Comparison of ENCODE assay signal across 8 cellular contexts in genomic region chr2:232611559-232612218, GRCh38. TPM values are rescaled to one million over a fixed set of nuclear protein-coding genes. Genes with fewer than 3 reads are reported as not detected.
A peak's percentile ranks its signal among the peaks of the same experiment; 100 is the strongest.
DNase-seq lines count a peak whose midpoint lies in the region; ATAC-seq, FAIRE-seq and TF ChIP-seq lines count a peak whose summit lies in the region.

No MANE protein-coding gene starts in this region.

- no peak overlapping the region for H3K14ac ChIP-seq in H1 (ENCODE audit: insufficient read length)

- H3K4me3 ChIP-seq in H1 (ENCODE audit: extremely low read depth in 1 of 4, insufficient read depth in 2 of 4, low read depth in 3 of 4, low read length in 4 of 4) = no peak overlapping the region

- no peak overlapping the region for H3K4ac ChIP-seq in H1 (replicated peaks; ENCODE audit: insufficient read length, low read depth, low read length)

- no peak for TF ChIP-seq EP300 in H1 (IDR thresholded peaks at IDR 0.05; ENCODE audit: borderline replicate concordance in 1 of 2, low read depth in 2 of 2, low read length in 2 of 2)

- H3K36me3 ChIP-seq in H1 (ENCODE audit: control insufficient read depth in 2 of 4, insufficient read depth in 4 of 4, low read length in 3 of 4) = no peaks in the 10 kb centered on the region

- no peaks in the 10 kb centered on the region for H3K4me1 ChIP-seq in H1 (replicated peaks in 1 of 4; ENCODE audit: control insufficient read depth in 3 of 4, insufficient read depth in 4 of 4, low read length in 3 of 4)

- TF ChIP-seq POLR2A in H1 (IDR thresholded peaks at IDR 0.05; ENCODE audit: control extremely low read depth in 1 of 2, low read depth in 2 of 2, low read length in 2 of 2) (no peak), GM18505 (IDR thresholded peaks at IDR 0.05; ENCODE audit: borderline replicate concordance, extremely low read depth, insufficient read depth, insufficient read length) (no peak)

- no peak overlapping the region for H3K27ac Mint-ChIP-seq in naive B cell
- H3K27ac Mint-ChIP-seq in stimulated activated effector memory CD8-positive, alpha-beta T cell treated with anti-CD3 and anti-CD28 coated beads, Interleukin-12 subunit alpha, Interleukin-12 subunit beta, amount 100 ng/mL, for 72 hours = no peak overlapping the region

- H3K4me1 Mint-ChIP-seq in naive B cell = no peaks in the 10 kb centered on the region
- H3K4me1 Mint-ChIP-seq in stimulated activated effector memory CD8-positive, alpha-beta T cell treated with anti-CD3 and anti-CD28 coated beads, Interleukin-12 subunit alpha, Interleukin-12 subunit beta, amount 100 ng/mL, for 72 hours = no peaks in the 10 kb centered on the region

- CTCF ChIA-PET in H1 (lab: Charles Lee; ENCODE audit: partially characterized antibody) = interaction anchor here (0.6 to 4.2 kb wide), 22 partner anchors 8 to 107 kb away, joined by 3 to 58 read pairs (median 5); partner anchors contain the start of gene EFHD1

- H3K79me2 ChIP-seq in H1 (ENCODE audit: control insufficient read depth in 1 of 2, insufficient read depth in 2 of 2, low read length in 2 of 2) = no peaks in the 10 kb centered on the region

- H3K27me3 Mint-ChIP-seq in naive B cell = peaks cover 0 to 7% (median 5%) of the 10 kb centered on the region in 3 donors

- ATAC-seq in naive B cell (ENCODE audit: low read depth in 2 of 2) = peak; percentile 49 to 51
- peak; percentile 72 for ATAC-seq in stimulated activated effector memory CD8-positive, alpha-beta T cell treated with anti-CD3 and anti-CD28 coated beads, Interleukin-12 subunit alpha, Interleukin-12 subunit beta, amount 100 ng/mL, for 72 hours
- ATAC-seq in GM18505 (IDR thresholded peaks at IDR 0.05; ENCODE audit: unreplicated experiment) = no peak

- FAIRE-seq in H1 (lab: Jason Lieb, UNC) = no peak

- no peaks in the 10 kb centered on the region for H3K9me3 Mint-ChIP-seq in naive B cell
- no peaks in the 10 kb centered on the region for H3K9me3 Mint-ChIP-seq in stimulated activated effector memory CD8-positive, alpha-beta T cell treated with anti-CD3 and anti-CD28 coated beads, Interleukin-12 subunit alpha, Interleukin-12 subunit beta, amount 100 ng/mL, for 72 hours

- WGBS in H1 (ENCODE audit: extremely low coverage in 1 of 2, insufficient coverage in 1 of 2, insufficient read length in 1 of 2, insufficient replicate concordance in 2 of 2, low coverage in 1 of 2, low lambda C conversion rate in 2 of 2, missing lambda C conversion rate in 1 of 2), 2 experiments = 78% methylated on average over 9 of the region's 9 CpGs; no CpG with 5 or more reads in 1 of the 2 experiments

- peaks cover 5% of the 10 kb centered on the region; the same call in 1 of the 2 replicates for H3K23me2 ChIP-seq in H1 (ENCODE audit: low read depth, low read length)

- H3K27me3 ChIP-seq in H1 (replicated peaks in 1 of 4; ENCODE audit: control insufficient read depth in 3 of 4, extremely low read depth in 1 of 4, insufficient read depth in 3 of 4, low read length in 3 of 4) = no peaks in the 10 kb centered on the region

- peaks cover 0 to 1% of the 10 kb centered on the region in 2 experiments for H4K20me1 ChIP-seq in H1 (replicated peaks in 1 of 2; ENCODE audit: control insufficient read depth in 1 of 2, insufficient read depth in 2 of 2, low read length in 2 of 2)

- H3K9me3 ChIP-seq in H1 (ENCODE audit: insufficient read depth in 2 of 2, low read depth in 1 of 2, low read length in 1 of 2) = no peaks in the 10 kb centered on the region

- no peak overlapping the region for H2BK20ac ChIP-seq in H1 (ENCODE audit: low read length)

- no peak overlapping the region for H3K18ac ChIP-seq in H1 (ENCODE audit: extremely low read depth, low read length)

- H3K4me2 ChIP-seq in H1 (ENCODE audit: insufficient read depth in 1 of 2, low read depth in 2 of 2, low read length in 2 of 2) = no peak overlapping the region

- peak; percentile 56 for DNase-seq in NCI-H146 (lab: John Stamatoyannopoulos, UW)
- DNase-seq in NCI-H146 treated with DMSO at 0.1 percent for 48 hours (lab: John Stamatoyannopoulos, UW; ENCODE audit: unreplicated experiment) = no peak
- DNase-seq in NCI-H1105 treated with DMSO at 0.1 percent for 48 hours (lab: John Stamatoyannopoulos, UW) = peak; percentile 13
- peak; percentile 31 to 44 for DNase-seq in activated CD8-positive, alpha-beta memory T cell treated with anti-CD3 and anti-CD28 coated beads for 4 hours (ENCODE audit: low read depth in 2 of 2)
- peak in 1 of 2 experiments; percentile 96 for DNase-seq in H1 (ENCODE audit: low read depth in 1 of 2, low spot score in 2 of 2)
- DNase-seq in naive B cell = peak; percentile 27
- DNase-seq in stimulated activated effector memory CD8-positive, alpha-beta T cell treated with anti-CD3 and anti-CD28 coated beads, Interleukin-12 subunit alpha, Interleukin-12 subunit beta, amount 100 ng/mL, for 72 hours (ENCODE audit: low spot score in 2 of 2) = peak; percentile 76 to 90

- no peak overlapping the region for H3K56ac ChIP-seq in H1 (replicated peaks; ENCODE audit: insufficient read length, low read depth, low read length)

- no peak overlapping the region for H2BK5ac ChIP-seq in H1 (ENCODE audit: low read depth, low read length)

- no peak overlapping the region for H3K27ac ChIP-seq in H1 (ENCODE audit: low read depth, low read length)

- no peaks in the 10 kb centered on the region for H3K36me3 Mint-ChIP-seq in naive B cell
- H3K36me3 Mint-ChIP-seq in stimulated activated effector memory CD8-positive, alpha-beta T cell treated with anti-CD3 and anti-CD28 coated beads, Interleukin-12 subunit alpha, Interleukin-12 subunit beta, amount 100 ng/mL, for 72 hours = no peaks in the 10 kb centered on the region

- peak; percentile 76 to 92 (median 84) for TF ChIP-seq CTCF in H1 (IDR thresholded peaks at IDR 0.05; ENCODE audit: control extremely low read depth in 1 of 3, insufficient read depth in 1 of 3, low read depth in 1 of 3, low read length in 3 of 3)

- H2AK5ac ChIP-seq in H1 (ENCODE audit: low read depth, low read length) = no peak overlapping the region

- TF ChIP-seq RAD21 in H1 (IDR thresholded peaks at IDR 0.05 in 1 of 2, conservative IDR thresholded peaks at IDR 0.05 in 1 of 2; ENCODE audit: low read depth in 2 of 2, low read length in 2 of 2) = peak; percentile 58 to 72

- no peak overlapping the region for H4K91ac ChIP-seq in H1 (replicated peaks; ENCODE audit: insufficient read length, low read length)

- H2BK120ac ChIP-seq in H1 (replicated peaks; ENCODE audit: low read depth, low read length) = no peak overlapping the region

- POLR2A ChIA-PET in H1 (lab: Charles Lee; ENCODE audit: partially characterized antibody) = interaction anchor here (1.0 kb wide), 1 partner anchor 21 kb away, joined by 4 read pairs; no protein-coding TSS in a partner anchor

- H3K4me3 Mint-ChIP-seq in naive B cell = no peak overlapping the region
- no peak overlapping the region for H3K4me3 Mint-ChIP-seq in stimulated activated effector memory CD8-positive, alpha-beta T cell treated with anti-CD3 and anti-CD28 coated beads, Interleukin-12 subunit alpha, Interleukin-12 subunit beta, amount 100 ng/mL, for 72 hours

- no peak overlapping the region for H2AFZ ChIP-seq in H1 (ENCODE audit: low read length)

- H4K5ac ChIP-seq in H1 (ENCODE audit: insufficient read length, low read depth, low read length) = no peak overlapping the region

- no peak overlapping the region for H3K9ac ChIP-seq in H1 (replicated peaks in 1 of 4; ENCODE audit: extremely low read depth in 1 of 4, low read depth in 3 of 4, low read length in 3 of 4)

- H3K79me1 ChIP-seq in H1 (ENCODE audit: low read depth, low read length) = no peaks in the 10 kb centered on the region

- H2BK12ac ChIP-seq in H1 (ENCODE audit: low read depth, low read length) = no peak overlapping the region

- H2BK15ac ChIP-seq in H1 (ENCODE audit: low read length) = no peak overlapping the region

- no peak overlapping the region for H3K23ac ChIP-seq in H1 (ENCODE audit: insufficient read length)

- no peak overlapping the region for H4K8ac ChIP-seq in H1 (ENCODE audit: extremely low read depth, insufficient read depth, low read length)

TF ChIP-seq in H1, 55 proteins besides CTCF, POLR2A, EP300 and RAD21:
- TF ChIP-seq NRF1 (IDR thresholded peaks at IDR 0.05; ENCODE audit: low read depth, low read length) (no peak), MAFK (IDR thresholded peaks at IDR 0.05; ENCODE audit: low read depth, low read length) (no peak), TAF1 (IDR thresholded peaks at IDR 0.05; ENCODE audit: low read depth, low read length) (no peak), YY1 (IDR thresholded peaks at IDR 0.05; ENCODE audit: low read depth, low read length) (0 out of 2 replicates have a peak, but pooled peaks have one; percentile 43), EGR1 (IDR thresholded peaks at IDR 0.05; ENCODE audit: borderline replicate concordance, low read depth, low read length) (no peak), ZNF274 (IDR thresholded peaks at IDR 0.05; ENCODE audit: borderline replicate concordance, extremely low read depth, low read length) (no peak), RXRA (IDR thresholded peaks at IDR 0.05; ENCODE audit: insufficient read depth, low read depth, low read length) (no peak), ATF3 (IDR thresholded peaks at IDR 0.05; ENCODE audit: insufficient read depth, low read depth, low read length) (0 out of 2 replicates have a peak, but pooled peaks have one; percentile 30), MAX (IDR thresholded peaks at IDR 0.05) (peak; percentile 54), HDAC2 (IDR thresholded peaks at IDR 0.05; ENCODE audit: borderline replicate concordance in 1 of 2, low read depth in 2 of 2, low read length in 2 of 2) (no peak), CHD2 (IDR thresholded peaks at IDR 0.05; ENCODE audit: low read length) (no peak), KDM1A (IDR thresholded peaks at IDR 0.05; ENCODE audit: borderline replicate concordance, low read length) (no peak)

RNA-seq across cellular contexts. Expression of gene EFHD1, which starts 21.7 kb away (rescaled TPM):
- 1.5 and 3.4 TPM in 2 replicates for total RNA-seq in H1 (2021; fragmentation: NEBNext Ultra II Directional; extraction: Animal tissue kit (Norgen Biotek cat#: 25700))
- polyA plus RNA-seq in H1 (2011; rRNA removed) (4.5 and 5.3 TPM in 2 replicates), naive B cell (ENCODE audit: low read depth in 6 of 6) (not detected)
- polyA plus RNA-seq in H1 (2011; cell fraction: cytosol; rRNA removed) = 3.3 TPM
- polyA plus RNA-seq in H1 (2011; cell fraction: nucleus; rRNA removed) = 1.8 TPM
- 4.0 to 6.7 TPM (median 5.9 TPM) in 4 replicates for polyA plus RNA-seq in H1 (2012, experiment 1 of 2)
- polyA plus RNA-seq in H1 (2012, experiment 2 of 2) = 5.3 TPM
- 4.1 TPM for polyA plus RNA-seq in H1 (2013, experiment 1 of 2)
- 3.6 TPM for polyA plus RNA-seq in H1 (2013, experiment 2 of 2)
- 2.0 and 3.5 TPM in 2 replicates for polyA minus RNA-seq in H1 (2011; rRNA and poly(A)+ RNA removed)
- 1.9 TPM for polyA minus RNA-seq in H1 (2011; cell fraction: cytosol; rRNA and poly(A)+ RNA removed)
- polyA minus RNA-seq in H1 (2011; cell fraction: nucleus; rRNA and poly(A)+ RNA removed) = 0.70 TPM
